ENCODE assay signal across 1 cellular context in genomic region chr1:23385119-23385621, GRCh38.
TF ChIP-seq lines count a peak whose summit lies in the region.

No MANE protein-coding gene starts in this region.

TF ChIP-seq in HCT116, 20 proteins besides CTCF, POLR2A, EP300 and RAD21 (continued from another document):
- TF ChIP-seq ATF3 (IDR thresholded peaks at IDR 0.05): no peak
